In genomic region chr5:15968994-15969393, GRCh38 we compare ENCODE assay signal across 19 cellular contexts.
"Had no signal": no experiment of that assay in that cellular context is flagged by ENCODE, and none has a peak within 500 bp of the region (broad histone marks: within the 10 kb centered on the region; RNA-seq: fewer than 3 reads in every experiment).

No MANE protein-coding gene starts in this region.

- H3K27ac ChIP-seq: cardiac muscle cell, hepatocyte, transverse colon, vagina had no signal

- DNase-seq: activated CD4-positive, alpha-beta T cell treated with anti-CD3 and anti-CD28 coated beads for 1 hour; activated CD4-positive, alpha-beta T cell treated with anti-CD3 and anti-CD28 coated beads, Interleukin-2, amount 50 U/mL, for 1 hour; activated CD8-positive, alpha-beta T cell treated with anti-CD3 and anti-CD28 coated beads, Interleukin-2, amount 10 ng/mL, durations not matched to agents 7 days and 5 days; activated gamma-delta T cell; activated naive CD4-positive, alpha-beta T cell treated with anti-CD3 and anti-CD28 coated beads, Interleukin-2, amount 50 U/mL, for 16 hours; activated naive CD8-positive, alpha-beta T cell treated with anti-CD3 and anti-CD28 coated beads, Interleukin-2, amount 50 U/mL, for 24 hours; foreskin melanocyte; glutamatergic neuron; kidney glomerular epithelial cell; midbrain; nucleus accumbens; stimulated activated CD4-positive, alpha-beta T cell treated with anti-CD3 and anti-CD28 coated beads, Interleukin-15, amount 100 ng/mL, for 24 hours; transverse colon had no signal

- ATAC-seq: activated CD8-positive, alpha-beta T cell treated with anti-CD3 and anti-CD28 coated beads, Interleukin-2, amount 10 ng/mL, durations not matched to agents 7 days and 5 days; activated naive CD8-positive, alpha-beta T cell treated with anti-CD3 and anti-CD28 coated beads, Interleukin-2, amount 50 U/mL, for 24 hours; sciatic nerve; stimulated activated memory B cell treated with anti-CD40 and anti-IgM and Interleukin-4, amounts not matched to agents 10 μg/mL and 1 μg/mL and 100 μg/mL, for 72 hours had no signal

- H3K4me3 ChIP-seq: cardiac muscle cell, hepatocyte, smooth muscle cell, transverse colon, vagina had no signal

- H3K27me3 ChIP-seq: cardiac muscle cell, hepatocyte, transverse colon, vagina had no signal

- H3K4me1 ChIP-seq: transverse colon, vagina had no signal

- H3K79me2 ChIP-seq: hepatocyte had no signal

- H3K36me3 ChIP-seq: cardiac muscle cell, transverse colon, vagina had no signal

- H2AFZ ChIP-seq: hepatocyte had no signal

- H3K9me3 ChIP-seq: transverse colon, vagina had no signal

- H3K4me2 ChIP-seq: hepatocyte, smooth muscle cell had no signal
